In the genomic region with DNA sequence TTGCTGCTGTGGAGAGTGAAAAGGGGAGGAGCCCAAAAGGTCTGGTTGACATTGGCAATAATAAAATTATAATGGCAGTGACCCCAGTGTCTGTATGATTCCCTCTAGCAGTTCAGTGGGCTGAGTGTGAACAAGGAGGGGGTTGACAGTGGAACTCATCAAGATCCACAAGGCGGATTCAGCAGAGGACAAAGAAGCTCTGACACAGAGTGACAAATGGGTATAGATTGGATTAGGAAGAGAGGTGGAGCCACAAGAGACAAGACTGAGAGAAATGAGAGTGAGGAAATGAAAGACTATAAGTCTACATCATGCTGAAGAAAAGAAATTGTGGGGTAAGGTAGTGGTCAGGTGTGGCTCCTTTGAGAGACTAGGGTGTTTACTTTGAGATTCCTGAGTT, we compare ENCODE assay signal across 9 cellular contexts. TPM values are rescaled to one million over a fixed set of nuclear protein-coding genes. Genes with fewer than 3 reads are reported as not detected.
"Had no signal": no experiment of that assay in that cellular context is flagged by ENCODE, and none has a peak within 500 bp of the region (broad histone marks: within the 10 kb centered on the region; RNA-seq: fewer than 3 reads in every experiment).

No MANE protein-coding gene starts in this region.

- H3K9me3 Mint-ChIP-seq: H9 had no signal

- H3K27ac Mint-ChIP-seq: H9 had no signal

- ATAC-seq: HepG2 had no signal

- DNase-seq: GOT3, H9, HCEC 1CT, Karpas-422, KBM-7 had no signal

- H3K9ac ChIP-seq: KMS-11 had no signal

- H3K4me2 ChIP-seq: KMS-11 had no signal

- H3K27ac ChIP-seq: HL-60, KMS-11 had no signal

- FAIRE-seq: H54, HepG2 had no signal

- H3K4me3 Mint-ChIP-seq: H9 had no signal

RNA-seq across cellular contexts. Expression of a gene that starts 58.9 kb away (rescaled TPM):
- polyA plus RNA-seq: HepG2 had no signal
